8 cellular contexts compared by ENCODE assay signal in genomic region chr5:88683506-88684135, GRCh38.
DNase-seq lines count a peak whose midpoint lies in the region; ATAC-seq and TF ChIP-seq lines count a peak whose summit lies in the region.

No MANE protein-coding gene starts in this region.

- no peaks in the 10 kb centered on the region for H3K9me3 Mint-ChIP-seq in T-helper 1 cell treated with Interleukin-12 subunit alpha and Interleukin-12 subunit beta and Interleukin-4 antibody, amounts not matched to agents 30 μg/mL and 1 μg/mL, for 36 hours
- peaks cover 34% of the 10 kb centered on the region for H3K9me3 Mint-ChIP-seq in glutamatergic neuron (ENCODE audit: unreplicated experiment)

- peak overlapping the region; percentile 0 for H3K27ac Mint-ChIP-seq in T-helper 1 cell treated with Interleukin-12 subunit alpha and Interleukin-12 subunit beta and Interleukin-4 antibody, amounts not matched to agents 30 μg/mL and 1 μg/mL, for 36 hours
- H3K27ac Mint-ChIP-seq in glutamatergic neuron (ENCODE audit: unreplicated experiment): peak overlapping the region; percentile 26

- DNase-seq in T-helper 1 cell: no peak
- DNase-seq in NCI-H526 treated with DMSO at 0.1 percent for 48 hours (lab: John Stamatoyannopoulos, UW): peak; percentile 85
- peak; percentile 78 for DNase-seq in glutamatergic neuron
- DNase-seq in NCI-H1694 (lab: John Stamatoyannopoulos, UW): no peak
- no peak for DNase-seq in EL
- DNase-seq in epidermal melanocyte (ENCODE audit: insufficient read length, low spot score): no peak

- ATAC-seq in HG03025 (IDR thresholded peaks at IDR 0.05; ENCODE audit: low FRiP score, unreplicated experiment): peak; percentile 45

- H3K27me3 Mint-ChIP-seq in T-helper 1 cell treated with Interleukin-12 subunit alpha and Interleukin-12 subunit beta and Interleukin-4 antibody, amounts not matched to agents 30 μg/mL and 1 μg/mL, for 36 hours (ENCODE audit: low read depth): peaks cover 92% of the 10 kb centered on the region
- H3K27me3 Mint-ChIP-seq in glutamatergic neuron (ENCODE audit: unreplicated experiment): peaks cover 48% of the 10 kb centered on the region

- H3K36me3 Mint-ChIP-seq in T-helper 1 cell treated with Interleukin-12 subunit alpha and Interleukin-12 subunit beta and Interleukin-4 antibody, amounts not matched to agents 30 μg/mL and 1 μg/mL, for 36 hours (ENCODE audit: low read depth): peaks cover 5% of the 10 kb centered on the region
- H3K36me3 Mint-ChIP-seq in glutamatergic neuron (ENCODE audit: unreplicated experiment): peaks cover 6% of the 10 kb centered on the region

- peak; percentile 40 for TF ChIP-seq CTCF in glutamatergic neuron (IDR thresholded peaks at IDR 0.05; ENCODE audit: partially characterized antibody, unreplicated experiment)

- peaks cover 13% of the 10 kb centered on the region for H3K4me1 Mint-ChIP-seq in T-helper 1 cell treated with Interleukin-12 subunit alpha and Interleukin-12 subunit beta and Interleukin-4 antibody, amounts not matched to agents 30 μg/mL and 1 μg/mL, for 36 hours (ENCODE audit: low read depth)
- peaks cover 16% of the 10 kb centered on the region for H3K4me1 Mint-ChIP-seq in glutamatergic neuron (ENCODE audit: low read depth, unreplicated experiment)

- no peak overlapping the region for H3K4me3 Mint-ChIP-seq in T-helper 1 cell treated with Interleukin-12 subunit alpha and Interleukin-12 subunit beta and Interleukin-4 antibody, amounts not matched to agents 30 μg/mL and 1 μg/mL, for 36 hours
- peak overlapping the region; percentile 95 for H3K4me3 Mint-ChIP-seq in glutamatergic neuron (ENCODE audit: unreplicated experiment)

Comparison
In these comparisons a context has a peak if more than half of its experiments do, and no peak if none do; other contexts are left out.
1. DNase-seq: peak in NCI-H526 treated with DMSO at 0.1 percent for 48 hours (single experiment) and glutamatergic neuron (single experiment); none in T-helper 1 cell (0 of 5), NCI-H1694 (single experiment), EL (single experiment) and epidermal melanocyte (single experiment).